Comparison of ENCODE assay signal across 1 cellular context in the genomic region with DNA sequence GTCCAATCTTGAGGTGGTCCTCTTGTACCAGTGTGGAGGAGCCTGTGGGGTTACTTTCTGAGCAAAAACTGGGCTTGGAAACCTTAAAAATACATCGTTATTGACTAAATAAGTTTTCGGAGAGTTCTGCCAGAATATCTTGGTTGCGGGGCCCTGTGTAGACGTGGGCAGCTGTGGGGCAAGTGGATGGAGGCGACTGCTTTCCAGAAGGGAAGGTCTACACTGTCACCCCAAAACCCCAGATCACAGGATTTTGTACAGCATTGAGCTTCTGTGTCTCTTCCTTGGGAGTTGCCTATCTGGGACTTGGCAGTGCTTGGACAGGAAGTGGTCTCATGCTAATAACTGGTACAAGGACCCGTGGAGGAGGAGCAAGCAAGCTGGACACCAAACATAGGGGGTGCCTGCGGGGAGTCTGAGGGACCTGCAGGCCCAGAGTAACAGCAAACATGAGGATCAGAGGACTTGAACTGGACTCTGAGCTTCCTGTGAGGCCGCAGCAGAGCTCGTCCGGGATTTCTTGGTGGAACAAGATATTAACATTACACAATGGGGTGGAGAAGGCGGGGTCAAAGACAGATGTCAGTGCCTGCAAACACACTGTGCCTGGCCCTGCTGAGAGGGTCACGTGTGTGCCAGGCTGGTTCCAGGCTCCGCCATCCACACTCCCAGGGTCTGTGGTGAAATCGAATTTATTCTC.
TF ChIP-seq lines count a peak whose summit lies in the region.

No MANE protein-coding gene starts in this region.

TF ChIP-seq in HepG2, 621 proteins besides CTCF, POLR2A, EP300 and RAD21 (continued from another document and continues in another):
- TF ChIP-seq, protein P1, sequence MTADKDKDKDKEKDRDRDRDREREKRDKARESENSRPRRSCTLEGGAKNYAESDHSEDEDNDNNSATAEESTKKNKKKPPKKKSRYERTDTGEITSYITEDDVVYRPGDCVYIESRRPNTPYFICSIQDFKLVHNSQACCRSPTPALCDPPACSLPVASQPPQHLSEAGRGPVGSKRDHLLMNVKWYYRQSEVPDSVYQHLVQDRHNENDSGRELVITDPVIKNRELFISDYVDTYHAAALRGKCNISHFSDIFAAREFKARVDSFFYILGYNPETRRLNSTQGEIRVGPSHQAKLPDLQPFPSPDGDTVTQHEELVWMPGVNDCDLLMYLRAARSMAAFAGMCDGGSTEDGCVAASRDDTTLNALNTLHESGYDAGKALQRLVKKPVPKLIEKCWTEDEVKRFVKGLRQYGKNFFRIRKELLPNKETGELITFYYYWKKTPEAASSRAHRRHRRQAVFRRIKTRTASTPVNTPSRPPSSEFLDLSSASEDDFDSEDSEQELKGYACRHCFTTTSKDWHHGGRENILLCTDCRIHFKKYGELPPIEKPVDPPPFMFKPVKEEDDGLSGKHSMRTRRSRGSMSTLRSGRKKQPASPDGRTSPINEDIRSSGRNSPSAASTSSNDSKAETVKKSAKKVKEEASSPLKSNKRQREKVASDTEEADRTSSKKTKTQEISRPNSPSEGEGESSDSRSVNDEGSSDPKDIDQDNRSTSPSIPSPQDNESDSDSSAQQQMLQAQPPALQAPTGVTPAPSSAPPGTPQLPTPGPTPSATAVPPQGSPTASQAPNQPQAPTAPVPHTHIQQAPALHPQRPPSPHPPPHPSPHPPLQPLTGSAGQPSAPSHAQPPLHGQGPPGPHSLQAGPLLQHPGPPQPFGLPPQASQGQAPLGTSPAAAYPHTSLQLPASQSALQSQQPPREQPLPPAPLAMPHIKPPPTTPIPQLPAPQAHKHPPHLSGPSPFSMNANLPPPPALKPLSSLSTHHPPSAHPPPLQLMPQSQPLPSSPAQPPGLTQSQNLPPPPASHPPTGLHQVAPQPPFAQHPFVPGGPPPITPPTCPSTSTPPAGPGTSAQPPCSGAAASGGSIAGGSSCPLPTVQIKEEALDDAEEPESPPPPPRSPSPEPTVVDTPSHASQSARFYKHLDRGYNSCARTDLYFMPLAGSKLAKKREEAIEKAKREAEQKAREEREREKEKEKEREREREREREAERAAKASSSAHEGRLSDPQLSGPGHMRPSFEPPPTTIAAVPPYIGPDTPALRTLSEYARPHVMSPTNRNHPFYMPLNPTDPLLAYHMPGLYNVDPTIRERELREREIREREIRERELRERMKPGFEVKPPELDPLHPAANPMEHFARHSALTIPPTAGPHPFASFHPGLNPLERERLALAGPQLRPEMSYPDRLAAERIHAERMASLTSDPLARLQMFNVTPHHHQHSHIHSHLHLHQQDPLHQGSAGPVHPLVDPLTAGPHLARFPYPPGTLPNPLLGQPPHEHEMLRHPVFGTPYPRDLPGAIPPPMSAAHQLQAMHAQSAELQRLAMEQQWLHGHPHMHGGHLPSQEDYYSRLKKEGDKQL (CRISPR knock-in tag; IDR thresholded peaks at IDR 0.05; ENCODE audit: low read depth) = peak; percentile 82; the same call in 1 of the 2 replicates
- peak; percentile 79 for TF ChIP-seq TARDBP (CRISPR knock-in tag; IDR thresholded peaks at IDR 0.05)
- no peak for TF ChIP-seq ATF7 (IDR thresholded peaks at IDR 0.05)
- no peak; the same call in 1 of the 2 replicates for TF ChIP-seq ATF7 (CRISPR knock-in tag; IDR thresholded peaks at IDR 0.05)
- peak; percentile 73 for TF ChIP-seq ELF1 (CRISPR knock-in tag; IDR thresholded peaks at IDR 0.05)
- TF ChIP-seq, protein P2, sequence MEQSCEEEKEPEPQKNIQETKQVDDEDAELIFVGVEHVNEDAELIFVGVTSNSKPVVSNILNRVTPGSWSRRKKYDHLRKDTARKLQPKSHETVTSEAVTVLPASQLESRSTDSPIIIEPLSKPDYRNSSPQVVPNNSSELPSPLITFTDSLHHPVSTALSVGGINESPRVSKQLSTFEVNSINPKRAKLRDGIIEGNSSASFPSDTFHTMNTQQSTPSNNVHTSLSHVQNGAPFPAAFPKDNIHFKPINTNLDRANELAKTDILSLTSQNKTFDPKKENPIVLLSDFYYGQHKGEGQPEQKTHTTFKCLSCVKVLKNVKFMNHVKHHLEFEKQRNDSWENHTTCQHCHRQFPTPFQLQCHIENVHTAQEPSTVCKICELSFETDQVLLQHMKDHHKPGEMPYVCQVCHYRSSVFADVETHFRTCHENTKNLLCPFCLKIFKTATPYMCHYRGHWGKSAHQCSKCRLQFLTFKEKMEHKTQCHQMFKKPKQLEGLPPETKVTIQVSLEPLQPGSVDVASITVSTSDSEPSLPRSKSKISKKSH (CRISPR knock-in tag; IDR thresholded peaks at IDR 0.05; ENCODE audit: borderline replicate concordance) = no peak
- no peak for TF ChIP-seq FOXM1 (CRISPR knock-in tag; IDR thresholded peaks at IDR 0.05)
- no peak for TF ChIP-seq RBM39 (IDR thresholded peaks at IDR 0.05; ENCODE audit: low read depth, low read length, poor library complexity, severe bottlenecking)
- TF ChIP-seq ZNF781 (CRISPR knock-in tag; IDR thresholded peaks at IDR 0.05; ENCODE audit: borderline replicate concordance, not compliant biosample characterization) = peak; percentile 95
- TF ChIP-seq TCF12 (IDR thresholded peaks at IDR 0.05) = no peak
- no peak for TF ChIP-seq TCF12 (CRISPR knock-in tag; IDR thresholded peaks at IDR 0.05)
- TF ChIP-seq CBX1 (IDR thresholded peaks at IDR 0.05; ENCODE audit: low read depth) = no peak
- no peak for TF ChIP-seq ZNF33A (CRISPR knock-in tag; IDR thresholded peaks at IDR 0.05; ENCODE audit: borderline replicate concordance)
- no peak for TF ChIP-seq RELA (CRISPR knock-in tag; IDR thresholded peaks at IDR 0.05)
- no peak for TF ChIP-seq SUZ12 (IDR thresholded peaks at IDR 0.05; ENCODE audit: low read depth, low read length)
- TF ChIP-seq HNRNPLL (IDR thresholded peaks at IDR 0.05; ENCODE audit: low read depth, low read length, poor library complexity, severe bottlenecking) = no peak
- TF ChIP-seq RFX5 (IDR thresholded peaks at IDR 0.05; ENCODE audit: low read depth, low read length) = no peak
- TF ChIP-seq, protein P3, sequence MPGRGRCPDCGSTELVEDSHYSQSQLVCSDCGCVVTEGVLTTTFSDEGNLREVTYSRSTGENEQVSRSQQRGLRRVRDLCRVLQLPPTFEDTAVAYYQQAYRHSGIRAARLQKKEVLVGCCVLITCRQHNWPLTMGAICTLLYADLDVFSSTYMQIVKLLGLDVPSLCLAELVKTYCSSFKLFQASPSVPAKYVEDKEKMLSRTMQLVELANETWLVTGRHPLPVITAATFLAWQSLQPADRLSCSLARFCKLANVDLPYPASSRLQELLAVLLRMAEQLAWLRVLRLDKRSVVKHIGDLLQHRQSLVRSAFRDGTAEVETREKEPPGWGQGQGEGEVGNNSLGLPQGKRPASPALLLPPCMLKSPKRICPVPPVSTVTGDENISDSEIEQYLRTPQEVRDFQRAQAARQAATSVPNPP (CRISPR knock-in tag; IDR thresholded peaks at IDR 0.05) = no peak
- TF ChIP-seq KDM4B (CRISPR knock-in tag; IDR thresholded peaks at IDR 0.05) = peak; percentile 41; the same call in 1 of the 2 replicates
- no peak for TF ChIP-seq MBNL3 (CRISPR knock-in tag; conservative IDR thresholded peaks at IDR 0.05)
- no peak for TF ChIP-seq DNMT3B (CRISPR knock-in tag; conservative IDR thresholded peaks at IDR 0.05)
- peak; percentile 89 for TF ChIP-seq MEF2D (CRISPR knock-in tag; IDR thresholded peaks at IDR 0.05)
- peak; percentile 73; the same call in 1 of the 2 replicates for TF ChIP-seq ZNF232 (CRISPR knock-in tag; IDR thresholded peaks at IDR 0.05; ENCODE audit: borderline replicate concordance)
- no peak for TF ChIP-seq PCBP2 (optimal IDR thresholded peaks at IDR 0.05; ENCODE audit: low read depth, low read length, poor library complexity, severe bottlenecking)
- TF ChIP-seq ZEB1 (IDR thresholded peaks at IDR 0.05; ENCODE audit: insufficient replicate concordance, low read depth) = no peak
- TF ChIP-seq NAIF1 (CRISPR knock-in tag; IDR thresholded peaks at IDR 0.05; ENCODE audit: borderline replicate concordance) = peak; percentile 58; the same call in 1 of the 2 replicates
- TF ChIP-seq NFRKB (IDR thresholded peaks at IDR 0.05) = no peak
- TF ChIP-seq ZNF263 (CRISPR knock-in tag; IDR thresholded peaks at IDR 0.05) = peak; percentile 54; the same call in 1 of the 2 replicates
- TF ChIP-seq, protein P4, sequence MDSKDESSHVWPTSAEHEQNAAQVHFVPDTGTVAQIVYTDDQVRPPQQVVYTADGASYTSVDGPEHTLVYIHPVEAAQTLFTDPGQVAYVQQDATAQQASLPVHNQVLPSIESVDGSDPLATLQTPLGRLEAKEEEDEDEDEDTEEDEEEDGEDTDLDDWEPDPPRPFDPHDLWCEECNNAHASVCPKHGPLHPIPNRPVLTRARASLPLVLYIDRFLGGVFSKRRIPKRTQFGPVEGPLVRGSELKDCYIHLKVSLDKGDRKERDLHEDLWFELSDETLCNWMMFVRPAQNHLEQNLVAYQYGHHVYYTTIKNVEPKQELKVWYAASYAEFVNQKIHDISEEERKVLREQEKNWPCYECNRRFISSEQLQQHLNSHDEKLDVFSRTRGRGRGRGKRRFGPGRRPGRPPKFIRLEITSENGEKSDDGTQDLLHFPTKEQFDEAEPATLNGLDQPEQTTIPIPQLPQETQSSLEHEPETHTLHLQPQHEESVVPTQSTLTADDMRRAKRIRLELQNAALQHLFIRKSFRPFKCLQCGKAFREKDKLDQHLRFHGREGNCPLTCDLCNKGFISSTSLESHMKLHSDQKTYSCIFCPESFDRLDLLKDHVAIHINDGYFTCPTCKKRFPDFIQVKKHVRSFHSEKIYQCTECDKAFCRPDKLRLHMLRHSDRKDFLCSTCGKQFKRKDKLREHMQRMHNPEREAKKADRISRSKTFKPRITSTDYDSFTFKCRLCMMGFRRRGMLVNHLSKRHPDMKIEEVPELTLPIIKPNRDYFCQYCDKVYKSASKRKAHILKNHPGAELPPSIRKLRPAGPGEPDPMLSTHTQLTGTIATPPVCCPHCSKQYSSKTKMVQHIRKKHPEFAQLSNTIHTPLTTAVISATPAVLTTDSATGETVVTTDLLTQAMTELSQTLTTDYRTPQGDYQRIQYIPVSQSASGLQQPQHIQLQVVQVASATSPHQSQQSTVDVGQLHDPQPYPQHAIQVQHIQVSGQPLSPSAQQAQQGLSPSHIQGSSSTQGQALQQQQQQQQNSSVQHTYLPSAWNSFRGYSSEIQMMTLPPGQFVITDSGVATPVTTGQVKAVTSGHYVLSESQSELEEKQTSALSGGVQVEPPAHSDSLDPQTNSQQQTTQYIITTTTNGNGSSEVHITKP (CRISPR knock-in tag; IDR thresholded peaks at IDR 0.05; ENCODE audit: low read depth) = peak; percentile 87
- TF ChIP-seq TEAD3 (CRISPR knock-in tag; optimal IDR thresholded peaks at IDR 0.05; ENCODE audit: borderline replicate concordance) = peak; percentile 91
- no peak for TF ChIP-seq SNRNP70 (IDR thresholded peaks at IDR 0.05; ENCODE audit: low read depth, low read length)
- peak; percentile 94 for TF ChIP-seq ZNF747 (CRISPR knock-in tag; IDR thresholded peaks at IDR 0.05; ENCODE audit: borderline replicate concordance)
- TF ChIP-seq, protein P5, sequence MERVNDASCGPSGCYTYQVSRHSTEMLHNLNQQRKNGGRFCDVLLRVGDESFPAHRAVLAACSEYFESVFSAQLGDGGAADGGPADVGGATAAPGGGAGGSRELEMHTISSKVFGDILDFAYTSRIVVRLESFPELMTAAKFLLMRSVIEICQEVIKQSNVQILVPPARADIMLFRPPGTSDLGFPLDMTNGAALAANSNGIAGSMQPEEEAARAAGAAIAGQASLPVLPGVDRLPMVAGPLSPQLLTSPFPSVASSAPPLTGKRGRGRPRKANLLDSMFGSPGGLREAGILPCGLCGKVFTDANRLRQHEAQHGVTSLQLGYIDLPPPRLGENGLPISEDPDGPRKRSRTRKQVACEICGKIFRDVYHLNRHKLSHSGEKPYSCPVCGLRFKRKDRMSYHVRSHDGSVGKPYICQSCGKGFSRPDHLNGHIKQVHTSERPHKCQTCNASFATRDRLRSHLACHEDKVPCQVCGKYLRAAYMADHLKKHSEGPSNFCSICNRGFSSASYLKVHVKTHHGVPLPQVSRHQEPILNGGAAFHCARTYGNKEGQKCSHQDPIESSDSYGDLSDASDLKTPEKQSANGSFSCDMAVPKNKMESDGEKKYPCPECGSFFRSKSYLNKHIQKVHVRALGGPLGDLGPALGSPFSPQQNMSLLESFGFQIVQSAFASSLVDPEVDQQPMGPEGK (CRISPR knock-in tag; IDR thresholded peaks at IDR 0.05) = peak; percentile 92
- TF ChIP-seq, protein P6, sequence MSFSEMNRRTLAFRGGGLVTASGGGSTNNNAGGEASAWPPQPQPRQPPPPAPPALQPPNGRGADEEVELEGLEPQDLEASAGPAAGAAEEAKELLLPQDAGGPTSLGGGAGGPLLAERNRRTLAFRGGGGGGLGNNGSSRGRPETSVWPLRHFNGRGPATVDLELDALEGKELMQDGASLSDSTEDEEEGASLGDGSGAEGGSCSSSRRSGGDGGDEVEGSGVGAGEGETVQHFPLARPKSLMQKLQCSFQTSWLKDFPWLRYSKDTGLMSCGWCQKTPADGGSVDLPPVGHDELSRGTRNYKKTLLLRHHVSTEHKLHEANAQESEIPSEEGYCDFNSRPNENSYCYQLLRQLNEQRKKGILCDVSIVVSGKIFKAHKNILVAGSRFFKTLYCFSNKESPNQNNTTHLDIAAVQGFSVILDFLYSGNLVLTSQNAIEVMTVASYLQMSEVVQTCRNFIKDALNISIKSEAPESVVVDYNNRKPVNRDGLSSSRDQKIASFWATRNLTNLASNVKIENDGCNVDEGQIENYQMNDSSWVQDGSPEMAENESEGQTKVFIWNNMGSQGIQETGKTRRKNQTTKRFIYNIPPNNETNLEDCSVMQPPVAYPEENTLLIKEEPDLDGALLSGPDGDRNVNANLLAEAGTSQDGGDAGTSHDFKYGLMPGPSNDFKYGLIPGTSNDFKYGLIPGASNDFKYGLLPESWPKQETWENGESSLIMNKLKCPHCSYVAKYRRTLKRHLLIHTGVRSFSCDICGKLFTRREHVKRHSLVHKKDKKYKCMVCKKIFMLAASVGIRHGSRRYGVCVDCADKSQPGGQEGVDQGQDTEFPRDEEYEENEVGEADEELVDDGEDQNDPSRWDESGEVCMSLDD (CRISPR knock-in tag; IDR thresholded peaks at IDR 0.05; ENCODE audit: borderline replicate concordance) = peak; percentile 92
- no peak for TF ChIP-seq RBFOX2 (IDR thresholded peaks at IDR 0.05; ENCODE audit: low read depth, low read length)
- peak; percentile 35; the same call in 1 of the 2 replicates for TF ChIP-seq ATM (IDR thresholded peaks at IDR 0.05; ENCODE audit: borderline replicate concordance)
